ENCODE assay signal across 19 cellular contexts in genomic region chr9:20804476-20805253, GRCh38.
"Had no signal": no experiment of that assay in that cellular context is flagged by ENCODE, and none has a peak within 500 bp of the region (broad histone marks: within the 10 kb centered on the region; RNA-seq: fewer than 3 reads in every experiment).

No MANE protein-coding gene starts in this region.

- H3K36me3 ChIP-seq: gastrocnemius medialis, heart left ventricle, pancreas, thoracic aorta had no signal

- H3K4me3 ChIP-seq: body of pancreas, coronary artery, gastrocnemius medialis, heart left ventricle, pancreas, thoracic aorta had no signal

- FAIRE-seq: pancreas had no signal

- H3K27me3 ChIP-seq: body of pancreas, gastrocnemius medialis, heart left ventricle, pancreas had no signal

- ATAC-seq: activated naive CD4-positive, alpha-beta T cell treated with anti-CD3 and anti-CD28 coated beads, Interleukin-2, amount 50 U/mL, for 72 hours; activated T-cell treated with anti-CD3 and anti-CD28 coated beads, Interleukin-2, amount 50 U/mL, for 4 hours; body of pancreas; gastrocnemius medialis; heart left ventricle; left lobe of liver; pancreas; stimulated activated effector memory CD8-positive, alpha-beta T cell treated with anti-CD3 and anti-CD28 coated beads, Interleukin-12 subunit alpha, Interleukin-12 subunit beta, amount 100 ng/mL, for 72 hours had no signal

- DNase-seq: activated CD4-positive, alpha-beta memory T cell treated with anti-CD3 and anti-CD28 coated beads, Interleukin-2, amount 10 ng/mL, durations not matched to agents 7 days and 5 days; activated CD4-positive, alpha-beta T cell treated with anti-CD3 and anti-CD28 coated beads for 4 hours; activated effector memory CD4-positive, alpha-beta T cell treated with Interleukin-2 at 50 U/mL for 16 hours; activated T-cell treated with anti-CD3 and anti-CD28 coated beads, Interleukin-2, amount 50 U/mL, for 4 hours; amniotic stem cell; body of pancreas; central memory CD4-positive, alpha-beta T cell; effector CD8-positive, alpha-beta T cell; gastrocnemius medialis; heart left ventricle; islet precursor cell; mammary epithelial cell; naive B cell; pancreas had no signal

- H3K9me3 ChIP-seq: body of pancreas, gastrocnemius medialis, heart left ventricle, pancreas, thoracic aorta had no signal

- H3K27ac ChIP-seq: body of pancreas, coronary artery, gastrocnemius medialis, heart left ventricle, pancreas, thoracic aorta had no signal

- H3K4me1 ChIP-seq: body of pancreas, gastrocnemius medialis had no signal
